Comparison of ENCODE assay signal across 8 cellular contexts in genomic region chr15:66946578-66947164, GRCh38.
A peak's percentile ranks its signal among the peaks of the same experiment; 100 is the strongest.
DNase-seq lines count a peak whose midpoint lies in the region; ATAC-seq and TF ChIP-seq lines count a peak whose summit lies in the region.

No MANE protein-coding gene starts in this region.

- in situ Hi-C loops in astrocyte of the cerebellum (cut with HindIII; ENCODE audit: low sequenced_read_pairs), result no loop called here

- TF ChIP-seq CTCF in GM12865 (IDR thresholded peaks at IDR 0.05; ENCODE audit: insufficient read depth, low read depth, low read length, missing control alignments) (peak; percentile 80), astrocyte of the cerebellum (IDR thresholded peaks at IDR 0.05; ENCODE audit: low read depth, low read length, missing control alignments) (peak; percentile 82)

- DNase-seq in GM12865 (ENCODE audit: low read depth) (peak; percentile 85), NCI-H1105 (lab: John Stamatoyannopoulos, UW) (peak; percentile 71), T1000 (lab: John Stamatoyannopoulos, UW) (peak; percentile 57), astrocyte of the cerebellum (ENCODE audit: low read depth) (peak; percentile 53), hypothalamus (lab: John Stamatoyannopoulos, UW) (peak in 44 of 51 donors; percentile 5 to 80 (median 31))
- peak; percentile 67 for DNase-seq in stimulated activated CD4-positive, alpha-beta T cell treated with anti-CD3 and anti-CD28 coated beads, Interleukin-12 subunit alpha, Interleukin-12 subunit beta, amount 100 ng/mL, for 4 hours

- no peak for ATAC-seq in HG03378 (IDR thresholded peaks at IDR 0.05; ENCODE audit: unreplicated experiment)
- no peak for ATAC-seq in GM18873 (IDR thresholded peaks at IDR 0.05; ENCODE audit: low FRiP score, unreplicated experiment)

- H3K4me3 ChIP-seq in GM12865 (ENCODE audit: low read depth, low read length), result no peak overlapping the region
- no peak overlapping the region for H3K4me3 ChIP-seq in astrocyte of the cerebellum (ENCODE audit: low read depth, low read length)

Comparison
In these comparisons a context has a peak if more than half of its experiments do, and no peak if none do; other contexts are left out.
1. DNase-seq: peak in every context shown above with its lines; median percentile 85 in GM12865; 71 in NCI-H1105; 67 in stimulated activated CD4-positive, alpha-beta T cell treated with anti-CD3 and anti-CD28 coated beads, Interleukin-12 subunit alpha, Interleukin-12 subunit beta, amount 100 ng/mL, for 4 hours; 57 in T1000; 53 in astrocyte of the cerebellum; 31 in hypothalamus.